ENCODE assay signal across 15 cellular contexts in the genomic region with DNA sequence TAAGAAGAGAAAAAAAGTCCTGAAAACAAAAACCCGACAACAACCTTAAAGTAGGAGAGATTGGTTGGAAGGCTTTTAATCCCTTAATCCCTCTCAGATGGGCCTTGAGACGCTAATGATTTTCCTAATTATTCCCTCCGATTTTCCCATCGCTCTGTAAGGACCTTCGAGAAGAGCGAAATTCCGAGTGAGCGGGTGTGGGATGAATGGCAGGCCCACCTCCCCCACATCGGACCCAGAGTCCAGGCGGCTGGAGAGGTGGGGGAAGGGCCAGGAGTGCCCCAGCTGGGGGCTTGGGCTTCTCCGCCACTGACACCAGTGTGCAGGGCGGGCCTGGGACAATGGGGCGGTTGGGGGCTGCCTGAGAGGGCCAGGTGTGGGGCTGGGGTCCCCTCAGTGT. TPM values are rescaled to one million over a fixed set of nuclear protein-coding genes. Genes with fewer than 3 reads are reported as not detected.
"Had no signal": no experiment of that assay in that cellular context is flagged by ENCODE, and none has a peak within 500 bp of the region (broad histone marks: within the 10 kb centered on the region; RNA-seq: fewer than 3 reads in every experiment).

No MANE protein-coding gene starts in this region.

- DNase-seq: activated B cell treated with CpG ODN at 0.5 μM for 24 hours; activated CD4-positive, alpha-beta T cell treated with anti-CD3 and anti-CD28 coated beads for 48 hours; activated CD8-positive, alpha-beta T cell treated with anti-CD3 and anti-CD28 coated beads for 36 hours; activated effector memory CD4-positive, alpha-beta T cell treated with Interleukin-2 at 50 U/mL for 16 hours; activated naive CD4-positive, alpha-beta T cell treated with anti-CD3 and anti-CD28 coated beads, Interleukin-2, amount 50 U/mL, for 16 hours; activated T-cell treated with anti-CD3 and anti-CD28 coated beads, Interleukin-2, amount 50 U/mL, for 4 hours; dorsolateral prefrontal cortex; kidney glomerular epithelial cell; stimulated activated CD4-positive, alpha-beta T cell treated with anti-CD3 and anti-CD28 coated beads, Interleukin-1b, Interleukin-23, amount 100 ng/mL, for 48 hours; stomach had no signal

- H3K36me3 ChIP-seq: cardiac muscle cell, stomach, thoracic aorta had no signal

- H3K4me3 Mint-ChIP-seq: activated B cell treated with CpG ODN at 0.5 μM for 24 hours; activated CD8-positive, alpha-beta T cell treated with anti-CD3 and anti-CD28 coated beads for 36 hours; activated T-cell treated with anti-CD3 and anti-CD28 coated beads, Interleukin-2, amount 50 U/mL, for 4 hours; nephron had no signal

- H3K27ac Mint-ChIP-seq: activated B cell treated with CpG ODN at 0.5 μM for 24 hours; activated CD8-positive, alpha-beta T cell treated with anti-CD3 and anti-CD28 coated beads for 36 hours; nephron had no signal

- H3K4me1 Mint-ChIP-seq: nephron had no signal

- H3K9me3 Mint-ChIP-seq: activated B cell treated with CpG ODN at 0.5 μM for 24 hours; activated CD8-positive, alpha-beta T cell treated with anti-CD3 and anti-CD28 coated beads for 36 hours; activated T-cell treated with anti-CD3 and anti-CD28 coated beads, Interleukin-2, amount 50 U/mL, for 4 hours; nephron had no signal

- ATAC-seq: activated CD8-positive, alpha-beta T cell treated with anti-CD3 and anti-CD28 coated beads for 36 hours; activated T-cell treated with anti-CD3 and anti-CD28 coated beads, Interleukin-2, amount 50 U/mL, for 4 hours; esophagus mucosa had no signal

- H3K27ac ChIP-seq: cardiac muscle cell, hepatocyte, stomach, thoracic aorta had no signal

- H3K4me3 ChIP-seq: cardiac muscle cell, dorsolateral prefrontal cortex, hepatocyte, stomach, thoracic aorta had no signal

- H3K9me3 ChIP-seq: stomach, thoracic aorta had no signal

RNA-seq across cellular contexts. Expression of gene RHBG, which starts 23.4 kb away (rescaled TPM):
- polyA plus RNA-seq: cardiac muscle cell had no signal
